Comparison of ENCODE assay signal across 11 cellular contexts in genomic region chr1:199002670-199003069, GRCh38.
"Had no signal": no experiment of that assay in that cellular context is flagged by ENCODE, and none has a peak within 500 bp of the region (broad histone marks: within the 10 kb centered on the region; RNA-seq: fewer than 3 reads in every experiment).

No MANE protein-coding gene starts in this region.

- H3K4me3 ChIP-seq: hepatocyte, right atrium auricular region, skin epidermis, tibial nerve, vagina had no signal

- ATAC-seq: stimulated activated effector memory CD8-positive, alpha-beta T cell treated with anti-CD3 and anti-CD28 coated beads, Interleukin-12 subunit alpha, Interleukin-12 subunit beta, amount 100 ng/mL, for 72 hours had no signal

- H3K4me1 ChIP-seq: right atrium auricular region, tibial nerve, vagina had no signal

- H2AFZ ChIP-seq: hepatocyte had no signal

- H3K36me3 Mint-ChIP-seq: activated naive CD4-positive, alpha-beta T cell treated with anti-CD3 and anti-CD28 coated beads, Interleukin-2, amount 50 U/mL, for 24 hours; stimulated activated effector memory CD8-positive, alpha-beta T cell treated with anti-CD3 and anti-CD28 coated beads, Interleukin-12 subunit alpha, Interleukin-12 subunit beta, amount 100 ng/mL, for 72 hours had no signal

- H3K9me3 Mint-ChIP-seq: activated naive CD4-positive, alpha-beta T cell treated with anti-CD3 and anti-CD28 coated beads, Interleukin-2, amount 50 U/mL, for 24 hours; stimulated activated effector memory CD8-positive, alpha-beta T cell treated with anti-CD3 and anti-CD28 coated beads, Interleukin-12 subunit alpha, Interleukin-12 subunit beta, amount 100 ng/mL, for 72 hours had no signal

- H3K4me2 ChIP-seq: hepatocyte had no signal

- DNase-seq: activated effector memory CD4-positive, alpha-beta T cell treated with Interleukin-2 at 50 U/mL for 16 hours; activated T-cell treated with anti-CD3 and anti-CD28 coated beads, Interleukin-2, amount 50 U/mL, for 1 hour; kidney; T-helper 2 cell had no signal

- H3K36me3 ChIP-seq: right atrium auricular region, tibial nerve, vagina had no signal

- H3K27ac ChIP-seq: hepatocyte, right atrium auricular region, skin epidermis, tibial nerve, vagina had no signal

- H3K27ac Mint-ChIP-seq: activated naive CD4-positive, alpha-beta T cell treated with anti-CD3 and anti-CD28 coated beads, Interleukin-2, amount 50 U/mL, for 24 hours; stimulated activated effector memory CD8-positive, alpha-beta T cell treated with anti-CD3 and anti-CD28 coated beads, Interleukin-12 subunit alpha, Interleukin-12 subunit beta, amount 100 ng/mL, for 72 hours had no signal

- H3K4me3 Mint-ChIP-seq: activated naive CD4-positive, alpha-beta T cell treated with anti-CD3 and anti-CD28 coated beads, Interleukin-2, amount 50 U/mL, for 24 hours; stimulated activated effector memory CD8-positive, alpha-beta T cell treated with anti-CD3 and anti-CD28 coated beads, Interleukin-12 subunit alpha, Interleukin-12 subunit beta, amount 100 ng/mL, for 72 hours had no signal

- H3K79me2 ChIP-seq: hepatocyte had no signal

- H3K27me3 ChIP-seq: hepatocyte, right atrium auricular region, tibial nerve, vagina had no signal

- H3K4me1 Mint-ChIP-seq: activated naive CD4-positive, alpha-beta T cell treated with anti-CD3 and anti-CD28 coated beads, Interleukin-2, amount 50 U/mL, for 24 hours; stimulated activated effector memory CD8-positive, alpha-beta T cell treated with anti-CD3 and anti-CD28 coated beads, Interleukin-12 subunit alpha, Interleukin-12 subunit beta, amount 100 ng/mL, for 72 hours had no signal

- H3K27me3 Mint-ChIP-seq: activated naive CD4-positive, alpha-beta T cell treated with anti-CD3 and anti-CD28 coated beads, Interleukin-2, amount 50 U/mL, for 24 hours had no signal
